In the genomic region with DNA sequence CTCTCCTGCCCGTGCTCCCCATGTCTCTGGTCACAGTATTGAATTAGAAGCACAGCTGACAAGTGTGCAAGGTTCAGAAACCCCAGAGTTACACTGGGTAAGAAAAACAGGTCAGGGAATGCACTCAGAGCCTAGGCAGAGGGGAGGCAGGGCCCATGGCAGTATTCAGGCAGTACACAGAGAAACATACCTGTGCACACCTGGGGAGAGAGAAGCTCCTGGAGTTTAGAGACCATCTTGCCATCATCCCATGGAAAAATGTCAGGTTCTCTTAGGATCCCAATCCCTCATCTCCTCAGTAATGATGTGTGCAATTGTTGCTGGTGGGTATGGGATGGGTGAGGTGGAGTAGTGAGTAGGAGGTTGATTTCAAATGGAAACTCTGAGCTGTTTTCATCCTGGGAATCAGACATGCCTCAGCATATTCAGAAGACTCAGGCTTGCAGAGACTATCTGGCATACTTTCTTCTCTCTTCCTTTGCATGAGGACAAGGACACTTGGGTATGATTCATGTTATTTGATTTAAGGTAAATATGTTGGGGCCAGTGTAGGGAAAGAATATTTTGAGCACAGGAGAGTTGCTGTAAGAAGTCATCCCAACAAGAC, we compare ENCODE assay signal across 20 cellular contexts.
DNase-seq lines count a peak whose midpoint lies in the region; FAIRE-seq and TF ChIP-seq lines count a peak whose summit lies in the region.
"Had no signal": no experiment of that assay in that cellular context is flagged by ENCODE, and none has a peak within 500 bp of the region (broad histone marks: within the 10 kb centered on the region; RNA-seq: fewer than 3 reads in every experiment).

No MANE protein-coding gene starts in this region.

- no peaks in the 10 kb centered on the region for H3K79me2 ChIP-seq in astrocyte (ENCODE audit: insufficient read depth, low read length)

- TF ChIP-seq CTCF in AG04450 (IDR thresholded peaks at IDR 0.05; ENCODE audit: low read depth, low read length) (no peak), astrocyte (IDR thresholded peaks at IDR 0.05; ENCODE audit: insufficient read depth, low read depth, low read length) (no peak), fibroblast of pulmonary artery (IDR thresholded peaks at IDR 0.05; ENCODE audit: low read length, missing control alignments) (no peak)

- H3K9me3 ChIP-seq in AG04450 (ENCODE audit: control insufficient read depth, insufficient read depth, low read length) (no peaks in the 10 kb centered on the region), astrocyte (ENCODE audit: insufficient read depth, low read depth, low read length) (no peaks in the 10 kb centered on the region)

- peaks cover 4% of the 10 kb centered on the region for H3K36me3 Mint-ChIP-seq in astrocyte (ENCODE audit: low read depth, unreplicated experiment)
- H3K36me3 Mint-ChIP-seq: activated CD4-positive, alpha-beta memory T cell treated with anti-CD3 and anti-CD28 coated beads for 36 hours; neural progenitor cell had no signal

- no peak overlapping the region for H3K4me3 Mint-ChIP-seq in astrocyte (ENCODE audit: unreplicated experiment)
- H3K4me3 Mint-ChIP-seq: activated CD4-positive, alpha-beta memory T cell treated with anti-CD3 and anti-CD28 coated beads for 36 hours; neural progenitor cell had no signal

- H3K4me1 ChIP-seq in astrocyte (ENCODE audit: insufficient read depth, low read length): peaks cover 36% of the 10 kb centered on the region
- H3K4me1 ChIP-seq: neural progenitor cell had no signal

- FAIRE-seq in astrocyte (lab: Jason Lieb, UNC): no peak
- FAIRE-seq: H54 had no signal

- H3K27me3 Mint-ChIP-seq in astrocyte (ENCODE audit: low read depth, unreplicated experiment): no peaks in the 10 kb centered on the region
- H3K27me3 Mint-ChIP-seq: activated CD4-positive, alpha-beta memory T cell treated with anti-CD3 and anti-CD28 coated beads for 36 hours; activated naive CD8-positive, alpha-beta T cell treated with anti-CD3 and anti-CD28 coated beads, Interleukin-2, amount 10 ng/mL, durations not matched to agents 7 days and 5 days; IgD-negative memory B cell had no signal

- H3K36me3 ChIP-seq in astrocyte (ENCODE audit: insufficient read depth, low read length): no peaks in the 10 kb centered on the region
- H3K36me3 ChIP-seq: neural progenitor cell had no signal

- DNase-seq in AG04450 (ENCODE audit: low read depth, low spot score): no peak
- DNase-seq in EH (ENCODE audit: low read depth): peak; percentile 63
- peak; percentile 38 for DNase-seq in astrocyte (ENCODE audit: low read depth)
- peak; percentile 21 for DNase-seq in fibroblast of pulmonary artery (ENCODE audit: low read depth)
- no peak for DNase-seq in NCI-H128 (lab: John Stamatoyannopoulos, UW; ENCODE audit: unreplicated experiment)
- DNase-seq in glomerular visceral epithelial cell (ENCODE audit: extremely low spot score): no peak
- no peak for DNase-seq in D341Med (ENCODE audit: low spot score)
- DNase-seq in kidney tubule cell (ENCODE audit: low spot score): no peak
- DNase-seq: activated CD4-positive, alpha-beta memory T cell treated with anti-CD3 and anti-CD28 coated beads for 36 hours; activated T-cell treated with anti-CD3 and anti-CD28 coated beads, Interleukin-2, amount 50 U/mL, for 48 hours; left cardiac atrium; NCI-H2029 treated with DMSO at 0.1 percent for 48 hours; NCI-H510A treated with DMSO at 0.1 percent for 48 hours; stimulated activated naive CD4-positive, alpha-beta T cell treated with Interleukin-2 at 50 U/mL for 16 hours; SW 1271; trophoblast cell had no signal

- H4K20me1 ChIP-seq in astrocyte (ENCODE audit: insufficient read depth, low read length): no peaks in the 10 kb centered on the region

- H3K4me3 ChIP-seq in AG04450 (ENCODE audit: low read depth, low read length) (no peak overlapping the region), astrocyte (ENCODE audit: insufficient read depth, low read depth, low read length) (no peak overlapping the region), fibroblast of pulmonary artery (replicated peaks; ENCODE audit: low read depth, low read length) (no peak overlapping the region)
- H3K4me3 ChIP-seq: neural progenitor cell had no signal

- no peak overlapping the region for H2AFZ ChIP-seq in astrocyte (ENCODE audit: low read depth, low read length)
- H2AFZ ChIP-seq: neural progenitor cell had no signal

- H3K27ac Mint-ChIP-seq in astrocyte (ENCODE audit: unreplicated experiment): peak overlapping the region; percentile 8
- H3K27ac Mint-ChIP-seq: activated CD4-positive, alpha-beta memory T cell treated with anti-CD3 and anti-CD28 coated beads for 36 hours had no signal

- POLR2A ChIA-PET in AG04450 (lab: Yijun Ruan, JAX): interaction anchor here (3.1 kb wide), 1 partner anchor 13 kb away, joined by 12 read pairs; no protein-coding TSS in a partner anchor

- H3K4me2 ChIP-seq in astrocyte (ENCODE audit: low read length): no peak overlapping the region
- H3K4me2 ChIP-seq: neural progenitor cell had no signal

- no peak overlapping the region for H3K9ac ChIP-seq in astrocyte (ENCODE audit: low read length)
- H3K9ac ChIP-seq: neural progenitor cell had no signal

- H3K27ac ChIP-seq in AG04450 (ENCODE audit: low read depth, low read length) (peak overlapping the region; percentile 60), astrocyte (ENCODE audit: low read depth, low read length) (no peak overlapping the region)
- H3K27ac ChIP-seq: neural progenitor cell had no signal

- H3K27me3 ChIP-seq in AG04450 (ENCODE audit: control insufficient read depth, insufficient read depth, low read length) (no peaks in the 10 kb centered on the region), astrocyte (ENCODE audit: insufficient read depth, low read length) (no peaks in the 10 kb centered on the region)
- H3K27me3 ChIP-seq: neural progenitor cell had no signal

- H3K9me3 Mint-ChIP-seq in astrocyte (ENCODE audit: unreplicated experiment): peaks cover 1% of the 10 kb centered on the region
- H3K9me3 Mint-ChIP-seq: activated CD4-positive, alpha-beta memory T cell treated with anti-CD3 and anti-CD28 coated beads for 36 hours; IgD-negative memory B cell; neural progenitor cell had no signal

- CTCF ChIA-PET in AG04450 (lab: Charles Lee): interaction anchor here (0.6 to 2.2 kb wide), 3 partner anchors 12 to 403 kb away, joined by 3 to 12 read pairs (median 3); a partner anchor contains a TSS

- peaks cover 34% of the 10 kb centered on the region for H3K4me1 Mint-ChIP-seq in astrocyte (ENCODE audit: low read depth, unreplicated experiment)

Comparison
In these comparisons a context has a peak if more than half of its experiments do, and no peak if none do; other contexts are left out.
1. DNase-seq: peak in EH (single experiment), astrocyte (single experiment) and fibroblast of pulmonary artery (single experiment); none in AG04450 (single experiment), NCI-H128 (single experiment), glomerular visceral epithelial cell (single experiment), D341Med (single experiment) and kidney tubule cell (single experiment).